8 cellular contexts compared by ENCODE assay signal in the genomic region with DNA sequence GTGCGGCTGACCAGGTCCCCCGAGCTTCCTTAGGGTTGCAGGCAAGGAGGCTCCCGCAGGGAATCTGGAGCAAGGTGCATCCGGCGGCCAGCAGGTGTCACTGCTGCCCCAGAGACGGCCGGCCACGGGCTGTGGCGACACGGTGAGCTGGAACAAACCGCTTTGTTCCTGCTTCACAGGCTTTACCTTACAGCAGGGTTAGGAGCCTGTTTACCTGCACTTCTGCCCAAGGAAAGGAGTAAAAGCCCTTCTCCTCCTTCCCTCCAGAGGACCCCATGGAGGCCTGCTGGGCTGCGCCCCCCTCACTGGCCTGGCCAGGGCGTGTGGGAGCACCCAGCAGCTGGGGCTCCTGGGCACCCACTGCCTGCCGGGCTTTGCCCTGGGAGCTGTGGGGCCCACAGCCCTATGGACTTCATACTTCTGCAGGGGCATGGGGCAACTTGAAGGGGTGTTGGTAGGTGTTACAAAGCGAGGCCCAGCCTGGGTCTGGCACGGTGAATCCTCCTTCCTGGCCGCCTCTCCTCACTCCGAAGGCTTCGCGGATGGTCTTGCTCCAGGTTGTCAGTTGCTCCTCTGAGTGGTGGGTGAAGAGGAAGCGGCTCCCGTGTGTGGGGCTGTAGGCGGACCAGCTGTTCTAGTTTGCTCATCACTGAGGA.
DNase-seq lines count a peak whose midpoint lies in the region; ATAC-seq and TF ChIP-seq lines count a peak whose summit lies in the region.

No MANE protein-coding gene starts in this region.

- CTCF ChIA-PET in activated CD4-positive, alpha-beta T cell treated with anti-CD3 and anti-CD28 coated beads, Interleukin-2, amount 10 ng/mL, durations not matched to agents 7 days and 5 days (lab: Charles Lee): interaction anchor here (0.6 to 2.8 kb wide), 24 partner anchors 9 to 1455 kb away, joined by 3 to 33 read pairs (median 4); no protein-coding TSS in a partner anchor

- POLR2A ChIA-PET in activated CD4-positive, alpha-beta T cell treated with anti-CD3 and anti-CD28 coated beads, Interleukin-2, amount 10 ng/mL, durations not matched to agents 7 days and 5 days (lab: Charles Lee): no interaction called here

- no peak overlapping the region for H3K4me3 Mint-ChIP-seq in activated CD4-positive, alpha-beta T cell treated with anti-CD3 and anti-CD28 coated beads, Interleukin-2, amount 10 ng/mL, durations not matched to agents 7 days and 5 days

- ATAC-seq in GM18858 (IDR thresholded peaks at IDR 0.05; ENCODE audit: unreplicated experiment) (peak; percentile 57), HG03354 (IDR thresholded peaks at IDR 0.05; ENCODE audit: poor library complexity, severe bottlenecking, unreplicated experiment) (peak; percentile 66)

- no peak overlapping the region for H3K27ac Mint-ChIP-seq in activated CD4-positive, alpha-beta T cell treated with anti-CD3 and anti-CD28 coated beads, Interleukin-2, amount 10 ng/mL, durations not matched to agents 7 days and 5 days

- peaks cover 1% of the 10 kb centered on the region for H3K27me3 Mint-ChIP-seq in activated CD4-positive, alpha-beta T cell treated with anti-CD3 and anti-CD28 coated beads, Interleukin-2, amount 10 ng/mL, durations not matched to agents 7 days and 5 days

- H3K4me3 ChIP-seq in dorsolateral prefrontal cortex: peak overlapping the region in 38 of 59 donors; percentile 11 to 48 (median 28)

- no peaks in the 10 kb centered on the region for H3K9me3 Mint-ChIP-seq in activated CD4-positive, alpha-beta T cell treated with anti-CD3 and anti-CD28 coated beads, Interleukin-2, amount 10 ng/mL, durations not matched to agents 7 days and 5 days

- H3K4me1 Mint-ChIP-seq in activated CD4-positive, alpha-beta T cell treated with anti-CD3 and anti-CD28 coated beads, Interleukin-2, amount 10 ng/mL, durations not matched to agents 7 days and 5 days: peaks cover 2% of the 10 kb centered on the region

- DNase-seq in ACHN: peak; percentile 65
- peak; percentile 81 for DNase-seq in NCI-H510A (lab: John Stamatoyannopoulos, UW)
- peak; percentile 73 for DNase-seq in activated CD4-positive, alpha-beta T cell treated with anti-CD3 and anti-CD28 coated beads, Interleukin-2, amount 10 ng/mL, durations not matched to agents 7 days and 5 days
- DNase-seq in dorsolateral prefrontal cortex: peak; percentile 71 to 89 (median 81)
- DNase-seq in lung microvascular endothelial cell (ENCODE audit: low read depth in 2 of 2): peak; percentile 76
- peak; percentile 41 for DNase-seq in stimulated activated CD8-positive, alpha-beta memory T cell treated with anti-CD3 and anti-CD28 coated beads, Interleukin-12 subunit alpha, Interleukin-12 subunit beta, amount 100 ng/mL, for 4 hours (ENCODE audit: low read depth)

- peak; percentile 72 to 99 (median 94) for TF ChIP-seq CTCF in dorsolateral prefrontal cortex (IDR thresholded peaks at IDR 0.05 in 54 of 56, conservative IDR thresholded peaks at IDR 0.05 in 2 of 56; ENCODE audit: low read depth in 1 of 56, partially characterized antibody in 56 of 56)

- in situ Hi-C loops in ACHN (cut with HindIII; ENCODE audit: low pct_ligation_motif_present, low pct_unique_long_range_greater_than_20kb, low sequenced_read_pairs): no loop called here

- H3K27me3 ChIP-seq in dorsolateral prefrontal cortex: no peaks in the 10 kb centered on the region

- no peaks in the 10 kb centered on the region for H3K36me3 Mint-ChIP-seq in activated CD4-positive, alpha-beta T cell treated with anti-CD3 and anti-CD28 coated beads, Interleukin-2, amount 10 ng/mL, durations not matched to agents 7 days and 5 days (ENCODE audit: low read depth)

- H3K27ac ChIP-seq in dorsolateral prefrontal cortex: peak overlapping the region in 5 of 59 donors; percentile 34 to 65 (median 49)

- intact Hi-C loops in dorsolateral prefrontal cortex (cut with DNase I): loop anchor here (2.0 to 10.0 kb wide), 6 partner anchors 179 to 1447 kb away; no protein-coding TSS in a partner anchor
